ENCODE assay signal across 20 cellular contexts in genomic region chr6:169887529-169888140, GRCh38.
A peak's percentile ranks its signal among the peaks of the same experiment; 100 is the strongest.
DNase-seq lines count a peak whose midpoint lies in the region; ATAC-seq, FAIRE-seq and TF ChIP-seq lines count a peak whose summit lies in the region.
"Had no signal": no experiment of that assay in that cellular context is flagged by ENCODE, and none has a peak within 500 bp of the region (broad histone marks: within the 10 kb centered on the region; RNA-seq: fewer than 3 reads in every experiment).

No MANE protein-coding gene starts in this region.

- peak overlapping the region; percentile 72 for H3K4me2 ChIP-seq in keratinocyte (ENCODE audit: control insufficient read depth, extremely low read depth, insufficient read depth, low read depth, low read length)
- H3K4me2 ChIP-seq: A549, PC-9 had no signal

- TF ChIP-seq CTCF in right atrium auricular region (IDR thresholded peaks at IDR 0.05) (no peak), coronary artery (IDR thresholded peaks at IDR 0.05) (no peak), keratinocyte (optimal IDR thresholded peaks at IDR 0.05 in 1 of 3, IDR thresholded peaks at IDR 0.05 in 1 of 3, conservative IDR thresholded peaks at IDR 0.05 in 1 of 3; ENCODE audit: extremely low read depth in 1 of 3, insufficient read depth in 2 of 3, low read length in 3 of 3) (no peak), right lobe of liver (IDR thresholded peaks at IDR 0.05) (no peak), omental fat pad (IDR thresholded peaks at IDR 0.05) (no peak)

- H3K4me1 ChIP-seq in right atrium auricular region: no peaks in the 10 kb centered on the region
- H3K4me1 ChIP-seq in keratinocyte (ENCODE audit: control insufficient read depth, extremely low read depth, insufficient read depth, low read length): peaks cover 11% of the 10 kb centered on the region
- H3K4me1 ChIP-seq in right lobe of liver: no peaks in the 10 kb centered on the region
- H3K4me1 ChIP-seq: A549 had no signal

- 78% methylated on average over 6 of the region's 14 CpGs for WGBS in right lobe of liver (ENCODE audit: insufficient coverage, low coverage, low lambda C conversion rate, missing lambda C conversion rate)

- no peaks in the 10 kb centered on the region for H3K9me1 ChIP-seq in keratinocyte (ENCODE audit: control insufficient read depth, extremely low read depth, insufficient read depth, low read length)

- H3K9ac ChIP-seq in keratinocyte (ENCODE audit: control insufficient read depth, extremely low read depth, insufficient read depth, low read length): no peak overlapping the region

- H2AFZ ChIP-seq in keratinocyte (ENCODE audit: control insufficient read depth, low read length): peak overlapping the region; percentile 34
- H2AFZ ChIP-seq: PC-9 had no signal

- H4K20me1 ChIP-seq in keratinocyte (ENCODE audit: control insufficient read depth, extremely low read depth, insufficient read depth, low read length): no peaks in the 10 kb centered on the region

- intact Hi-C loops in Right ventricle myocardium inferior (cut with DNase I): no loop called here
- intact Hi-C loops in right lobe of liver (cut with DNase I): no loop called here

- FAIRE-seq in keratinocyte (lab: Jason Lieb, UNC): no peak
- FAIRE-seq: A549, HepG2, K562 had no signal

- H3K9me3 ChIP-seq in right atrium auricular region: no peaks in the 10 kb centered on the region
- peaks cover 5% of the 10 kb centered on the region for H3K9me3 ChIP-seq in keratinocyte (ENCODE audit: control insufficient read depth, low read depth, low read length)
- H3K9me3 ChIP-seq in right lobe of liver: no peaks in the 10 kb centered on the region
- H3K9me3 ChIP-seq: A549 had no signal

- H3K79me2 ChIP-seq in keratinocyte (ENCODE audit: control insufficient read depth, insufficient read depth, low read length): no peaks in the 10 kb centered on the region

- H3K27ac ChIP-seq in right atrium auricular region: no peak overlapping the region
- no peak overlapping the region for H3K27ac ChIP-seq in coronary artery
- H3K27ac ChIP-seq in keratinocyte (ENCODE audit: control insufficient read depth, insufficient read depth, low read length): peak overlapping the region; percentile 10
- no peak overlapping the region for H3K27ac ChIP-seq in right lobe of liver
- H3K27ac ChIP-seq: A549, PC-9 had no signal

- H3K4me3 ChIP-seq in right atrium auricular region (no peak overlapping the region), coronary artery (no peak overlapping the region), keratinocyte (ENCODE audit: control insufficient read depth in 2 of 3, extremely low read depth in 1 of 3, insufficient read depth in 2 of 3, low read depth in 1 of 3, low read length in 3 of 3) (peak overlapping the region in 1 of 3 experiments; percentile 30), right lobe of liver (no peak overlapping the region)
- H3K4me3 ChIP-seq: A549, K562, PC-9 had no signal

- ATAC-seq in Right ventricle myocardium inferior (no peak), GM21381 (IDR thresholded peaks at IDR 0.05; ENCODE audit: unreplicated experiment) (no peak), right lobe of liver (no peak), omental fat pad (ENCODE audit: low FRiP score) (no peak), GM19328 (IDR thresholded peaks at IDR 0.05; ENCODE audit: unreplicated experiment) (no peak)
- ATAC-seq: A549 had no signal

- no peak for TF ChIP-seq POLR2A in right lobe of liver (IDR thresholded peaks at IDR 0.05)

- DNase-seq in right atrium auricular region (ENCODE audit: low spot score): peak; percentile 40
- no peak for DNase-seq in Right ventricle myocardium inferior (ENCODE audit: missing footprints)
- DNase-seq in coronary artery (ENCODE audit: low spot score): peak; percentile 28
- peak; percentile 36 for DNase-seq in keratinocyte (ENCODE audit: low read depth, low spot score)
- no peak for DNase-seq in right lobe of liver
- no peak for DNase-seq in omental fat pad (ENCODE audit: low spot score)
- DNase-seq: H7, NCI-H1092 treated with DMSO at 0.1 percent for 48 hours, NCI-H1436 treated with DMSO at 0.1 percent for 48 hours, NCI-H1930, NCI-H2227 treated with DMSO at 0.1 percent for 48 hours, NCI-H510A treated with DMSO at 0.1 percent for 48 hours, NCI-H748 treated with DMSO at 0.1 percent for 48 hours, PC-9, RPMI8226 had no signal

- dilution Hi-C loops in keratinocyte (cut with MboI; ENCODE audit: extremely low pct_ligation_motif_present, low sequenced_read_pairs): no loop called here

- no peaks in the 10 kb centered on the region for H3K27me3 ChIP-seq in right atrium auricular region
- peaks cover 17% of the 10 kb centered on the region for H3K27me3 ChIP-seq in keratinocyte (ENCODE audit: control insufficient read depth, extremely low read depth, insufficient read depth, low read length)
- no peaks in the 10 kb centered on the region for H3K27me3 ChIP-seq in right lobe of liver

- H3K36me3 ChIP-seq in right atrium auricular region: no peaks in the 10 kb centered on the region
- no peaks in the 10 kb centered on the region for H3K36me3 ChIP-seq in keratinocyte (ENCODE audit: control insufficient read depth in 2 of 2, extremely low read depth in 1 of 2, insufficient read depth in 2 of 2, low read length in 2 of 2)
- H3K36me3 ChIP-seq in right lobe of liver: no peaks in the 10 kb centered on the region

Comparison
In these comparisons a context has a peak if more than half of its experiments do, and no peak if none do; other contexts are left out.
1. DNase-seq: peak in right atrium auricular region (single experiment), coronary artery (single experiment) and keratinocyte (single experiment); none in Right ventricle myocardium inferior (single experiment), right lobe of liver (0 of 3) and omental fat pad (single experiment).